11 cellular contexts compared by ENCODE assay signal in the genomic region with DNA sequence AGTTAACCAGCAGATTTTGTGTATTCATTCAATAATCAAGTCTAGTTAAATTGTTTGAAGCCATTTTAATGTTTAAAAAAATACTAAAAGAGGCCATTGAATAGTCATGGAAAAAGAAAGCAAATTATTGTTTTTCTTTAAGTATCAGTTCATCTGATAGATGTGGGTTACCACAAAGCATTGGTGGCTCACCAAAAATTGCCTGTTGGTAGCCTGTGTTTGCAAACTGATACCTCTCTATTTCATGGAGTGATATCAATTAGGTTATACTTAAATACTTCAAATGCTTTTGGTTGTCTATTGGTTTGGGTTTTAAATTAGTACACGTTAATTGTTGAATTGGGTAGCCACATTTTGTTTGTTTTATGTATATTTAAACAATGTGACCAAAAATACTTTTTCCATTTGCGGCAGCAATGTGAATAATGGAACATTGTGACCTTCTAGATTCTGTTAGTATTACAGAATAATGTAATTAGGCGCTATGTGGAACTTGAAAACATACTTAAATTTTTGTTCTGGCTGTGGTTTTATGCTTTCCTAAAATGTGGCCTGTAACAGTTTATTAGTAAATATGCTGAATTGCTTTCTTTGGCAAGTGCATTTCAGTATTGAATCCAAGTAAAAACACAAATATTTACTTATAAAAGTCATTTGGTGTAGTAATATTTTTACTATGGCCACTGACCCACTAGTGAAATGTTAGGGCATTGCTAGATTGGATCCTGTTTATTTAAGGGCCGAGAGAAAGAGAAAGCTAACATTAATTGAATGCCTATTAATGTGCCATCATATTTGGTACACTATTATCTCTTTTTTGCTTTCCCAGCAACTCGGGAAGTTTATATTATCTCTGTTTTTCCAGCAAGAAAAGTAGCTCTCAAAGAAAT. TPM values are rescaled to one million over a fixed set of nuclear protein-coding genes. Genes with fewer than 3 reads are reported as not detected.
DNase-seq lines count a peak whose midpoint lies in the region; ATAC-seq and TF ChIP-seq lines count a peak whose summit lies in the region.
"Had no signal": no experiment of that assay in that cellular context is flagged by ENCODE, and none has a peak within 500 bp of the region (broad histone marks: within the 10 kb centered on the region; RNA-seq: fewer than 3 reads in every experiment).

No MANE protein-coding gene starts in this region.

- H3K27me3 Mint-ChIP-seq in activated CD4-positive, alpha-beta memory T cell treated with anti-CD3 and anti-CD28 coated beads for 36 hours: no peaks in the 10 kb centered on the region
- H3K27me3 Mint-ChIP-seq in effector memory CD8-positive, alpha-beta T cell: no peaks in the 10 kb centered on the region

- CTCF ChIA-PET in activated CD4-positive, alpha-beta memory T cell treated with anti-CD3 and anti-CD28 coated beads for 36 hours (lab: Charles Lee): interaction anchor here (0.7 to 2.4 kb wide), 5 partner anchors 25 to 216 kb away, joined by 3 to 10 read pairs (median 3); no protein-coding TSS in a partner anchor

- H3K4me1 Mint-ChIP-seq in activated CD4-positive, alpha-beta memory T cell treated with anti-CD3 and anti-CD28 coated beads for 36 hours (ENCODE audit: low read depth): peaks cover 57% of the 10 kb centered on the region
- H3K4me1 Mint-ChIP-seq in effector memory CD8-positive, alpha-beta T cell (ENCODE audit: low read depth in 2 of 2): peaks cover 32 to 44% of the 10 kb centered on the region in 2 donors

- no peak for TF ChIP-seq CTCF in LNCaP clone FGC (IDR thresholded peaks at IDR 0.05; ENCODE audit: control insufficient read depth, extremely low read depth, insufficient read depth)

- peak; percentile 59 for DNase-seq in LNCaP clone FGC (ENCODE audit: low read depth)
- peak; percentile 69 for DNase-seq in activated CD4-positive, alpha-beta memory T cell treated with anti-CD3 and anti-CD28 coated beads for 36 hours
- peak; percentile 38 to 62 (median 53) for DNase-seq in effector memory CD8-positive, alpha-beta T cell
- peak; percentile 53 for DNase-seq in stimulated activated CD8-positive, alpha-beta memory T cell treated with anti-CD3 and anti-CD28 coated beads, Interleukin-4, amount 100 ng/mL, for 48 hours
- no peak for DNase-seq in DMS114 treated with DMSO at 0.1 percent for 48 hours (lab: John Stamatoyannopoulos, UW; ENCODE audit: unreplicated experiment)
- DNase-seq in NCI-H1694 (lab: John Stamatoyannopoulos, UW): no peak
- no peak for DNase-seq in left cardiac atrium
- DNase-seq: activated CD4-positive, CD25-positive, alpha-beta regulatory T cell treated with anti-CD3 and anti-CD28 coated beads, Interleukin-2, amount 50 U/mL, for 72 hours; NCI-H446 treated with DMSO at 0.1 percent for 48 hours had no signal

- POLR2A ChIA-PET in activated CD4-positive, alpha-beta memory T cell treated with anti-CD3 and anti-CD28 coated beads for 36 hours (lab: Charles Lee): interaction anchor here (0.6 to 1.3 kb wide), 2 partner anchors 10 to 105 kb away, joined by 3 to 6 read pairs; a partner anchor contains a TSS

- no peak overlapping the region for H3K4me3 Mint-ChIP-seq in activated CD4-positive, alpha-beta memory T cell treated with anti-CD3 and anti-CD28 coated beads for 36 hours
- H3K4me3 Mint-ChIP-seq in effector memory CD8-positive, alpha-beta T cell: peak overlapping the region; percentile 49 to 53

- H3K27ac Mint-ChIP-seq in activated CD4-positive, alpha-beta memory T cell treated with anti-CD3 and anti-CD28 coated beads for 36 hours: peak overlapping the region; percentile 75
- peak overlapping the region; percentile 70 to 78 for H3K27ac Mint-ChIP-seq in effector memory CD8-positive, alpha-beta T cell

- intact Hi-C loops in activated CD4-positive, alpha-beta memory T cell treated with anti-CD3 and anti-CD28 coated beads for 36 hours (cut with micrococcal nuclease): loop anchor here (1.0 to 2.0 kb wide), 2 partner anchors 11 to 40 kb away; a partner anchor contains a TSS
- intact Hi-C loops in left cardiac atrium (cut with DNase I): no loop called here

- peak overlapping the region; percentile 18; the same call in 1 of the 2 replicates for H3K4me3 ChIP-seq in LNCaP clone FGC (ENCODE audit: low read depth, low read length)

- peak; percentile 95 for ATAC-seq in effector memory CD8-positive, alpha-beta T cell (replicated peaks)
- no peak for ATAC-seq in HG03432 (IDR thresholded peaks at IDR 0.05; ENCODE audit: unreplicated experiment)
- ATAC-seq in left cardiac atrium: no peak

- peaks cover 13% of the 10 kb centered on the region for H3K36me3 Mint-ChIP-seq in activated CD4-positive, alpha-beta memory T cell treated with anti-CD3 and anti-CD28 coated beads for 36 hours
- H3K36me3 Mint-ChIP-seq in effector memory CD8-positive, alpha-beta T cell (ENCODE audit: insufficient read depth): peaks cover 21% of the 10 kb centered on the region

- H3K9me3 Mint-ChIP-seq in activated CD4-positive, alpha-beta memory T cell treated with anti-CD3 and anti-CD28 coated beads for 36 hours: no peaks in the 10 kb centered on the region
- H3K9me3 Mint-ChIP-seq in effector memory CD8-positive, alpha-beta T cell: no peaks in the 10 kb centered on the region

RNA-seq across cellular contexts. Expression of a gene that starts 37.0 kb away (rescaled TPM):
- total RNA-seq in activated CD4-positive, alpha-beta memory T cell treated with anti-CD3 and anti-CD28 coated beads for 36 hours: 10 to 100 TPM; 25.0 to 31.3 TPM
- 10 to 100 TPM; 53.0 to 63.7 TPM for total RNA-seq in left cardiac atrium

RNA-seq across cellular contexts. Expression of a gene that starts 57.6 kb away (rescaled TPM):
- under 1 TPM; 0.17 to 0.19 TPM for total RNA-seq in activated CD4-positive, alpha-beta memory T cell treated with anti-CD3 and anti-CD28 coated beads for 36 hours
- total RNA-seq in left cardiac atrium: not detected
- total RNA-seq: mesenteric fat pad had no signal

Comparison
In these comparisons a context has a peak if more than half of its experiments do, and no peak if none do; other contexts are left out.
1. DNase-seq: peak in LNCaP clone FGC (single experiment), activated CD4-positive, alpha-beta memory T cell treated with anti-CD3 and anti-CD28 coated beads for 36 hours (single experiment), effector memory CD8-positive, alpha-beta T cell (3 of 3) and stimulated activated CD8-positive, alpha-beta memory T cell treated with anti-CD3 and anti-CD28 coated beads, Interleukin-4, amount 100 ng/mL, for 48 hours (single experiment); none in DMS114 treated with DMSO at 0.1 percent for 48 hours (single experiment), NCI-H1694 (single experiment) and left cardiac atrium (single experiment).